1 cellular context compared by ENCODE assay signal in genomic region chr7:7135924-7136323, GRCh38.
TF ChIP-seq lines count a peak whose summit lies in the region.

No MANE protein-coding gene starts in this region.

TF ChIP-seq in HepG2, 621 proteins besides CTCF, POLR2A, EP300 and RAD21:
- peak; percentile 29; the same call in 1 of the 2 replicates for TF ChIP-seq ZSCAN5A (CRISPR knock-in tag; IDR thresholded peaks at IDR 0.05; ENCODE audit: borderline replicate concordance)
TF ChIP-seq in HepG2: peak in this region for 1; not testable (repeated sequence) for 620.
